Comparison of ENCODE assay signal across 8 cellular contexts in the genomic region with DNA sequence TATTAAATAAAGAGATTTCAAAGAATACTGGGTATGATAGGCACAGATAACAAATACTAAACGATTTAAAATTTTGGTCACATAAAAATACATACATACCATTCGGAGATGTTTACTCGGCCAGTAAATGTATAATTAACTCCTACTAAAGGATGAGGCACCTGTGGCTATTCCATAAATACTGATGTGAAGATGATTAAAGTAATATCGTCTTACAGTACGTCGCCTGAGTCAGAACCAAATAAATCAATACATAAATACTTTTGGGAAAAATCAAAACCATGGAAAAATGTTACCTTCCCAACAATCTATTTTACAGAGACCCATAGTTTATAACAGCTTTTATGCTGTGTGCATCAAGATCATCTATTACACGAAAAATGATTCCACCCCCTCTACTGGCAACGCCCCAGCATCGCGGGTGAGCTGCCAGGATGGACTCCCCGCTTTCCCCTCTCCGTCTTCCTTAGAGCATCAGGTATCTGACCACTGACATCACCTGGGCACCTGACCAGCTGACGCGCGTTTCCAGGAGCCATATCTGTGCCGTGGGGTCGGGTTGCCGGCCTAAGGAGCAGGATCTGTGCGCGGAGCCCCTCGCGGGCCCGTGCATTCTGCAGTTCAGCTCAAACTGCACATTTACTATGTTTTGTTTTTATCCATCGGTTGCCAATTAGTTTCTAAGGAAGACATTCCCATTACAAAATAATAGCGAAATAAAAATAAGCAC. TPM values are rescaled to one million over a fixed set of nuclear protein-coding genes. Genes with fewer than 3 reads are reported as not detected.
A peak's percentile ranks its signal among the peaks of the same experiment; 100 is the strongest.
DNase-seq lines count a peak whose midpoint lies in the region; ATAC-seq and TF ChIP-seq lines count a peak whose summit lies in the region.

No MANE protein-coding gene starts in this region.

- H3K4me3 ChIP-seq in ovary: peak overlapping the region; percentile 49

- intact Hi-C loops in ovary (cut with DNase I): loop anchor here in 2 of 4 donors (10.0 kb wide), 1 partner anchor 286 kb away; no protein-coding TSS in a partner anchor

- no peaks in the 10 kb centered on the region for H3K36me3 Mint-ChIP-seq in activated naive CD4-positive, alpha-beta T cell treated with anti-CD3 and anti-CD28 coated beads, Interleukin-2, amount 50 U/mL, for 72 hours
- no peaks in the 10 kb centered on the region for H3K36me3 Mint-ChIP-seq in type B pancreatic cell

- peaks cover 15% of the 10 kb centered on the region for H3K4me1 Mint-ChIP-seq in type B pancreatic cell (ENCODE audit: unreplicated experiment)

- H3K9me3 Mint-ChIP-seq in activated naive CD4-positive, alpha-beta T cell treated with anti-CD3 and anti-CD28 coated beads, Interleukin-2, amount 50 U/mL, for 72 hours: no peaks in the 10 kb centered on the region
- H3K9me3 Mint-ChIP-seq in type B pancreatic cell: no peaks in the 10 kb centered on the region

- peak overlapping the region; percentile 88 to 94 for H3K27ac Mint-ChIP-seq in activated naive CD4-positive, alpha-beta T cell treated with anti-CD3 and anti-CD28 coated beads, Interleukin-2, amount 50 U/mL, for 72 hours
- H3K27ac Mint-ChIP-seq in type B pancreatic cell: peak overlapping the region; percentile 87

- POLR2A ChIA-PET in HEK293T (lab: Yijun Ruan, JAX): interaction anchor here (1.2 to 2.1 kb wide), 2 partner anchors 41 to 282 kb away, joined by 3 to 6 read pairs; a partner anchor contains a TSS

- CTCF ChIA-PET in HEK293T (lab: Yijun Ruan, JAX): interaction anchor here (0.7 to 1.2 kb wide), 3 partner anchors 18 to 282 kb away, joined by 3 to 5 read pairs (median 4); no protein-coding TSS in a partner anchor

- H3K4me3 Mint-ChIP-seq in type B pancreatic cell: peak overlapping the region; percentile 92

- TF ChIP-seq CTCF in ovary (IDR thresholded peaks at IDR 0.05): peak in 1 of 3 donors; percentile 7
- peak; percentile 78 for TF ChIP-seq CTCF in type B pancreatic cell (conservative IDR thresholded peaks at IDR 0.05)

- TF ChIP-seq EP300 in ovary (IDR thresholded peaks at IDR 0.05): no peak

- no peak for TF ChIP-seq POLR2A in ovary (IDR thresholded peaks at IDR 0.05)

- peak; percentile 58 for DNase-seq in GM03348 (ENCODE audit: low spot score)
- DNase-seq in HEK293T (ENCODE audit: extremely low spot score): peak; percentile 64
- DNase-seq in MV-4-11 (lab: John Stamatoyannopoulos, UW): peak; percentile 54
- peak; percentile 73 for DNase-seq in SK-N-DZ (ENCODE audit: low spot score)
- DNase-seq in activated naive CD4-positive, alpha-beta T cell treated with anti-CD3 and anti-CD28 coated beads, Interleukin-2, amount 50 U/mL, for 72 hours (ENCODE audit: low spot score in 2 of 2): peak; percentile 62 to 66
- DNase-seq in glomerular visceral epithelial cell (ENCODE audit: extremely low spot score): peak; percentile 75
- DNase-seq in ovary: peak; percentile 66 to 81 (median 77)
- DNase-seq in type B pancreatic cell (ENCODE audit: extremely low spot score, unreplicated experiment): no peak

- no peaks in the 10 kb centered on the region for H3K9me3 ChIP-seq in ovary

- peak overlapping the region; percentile 84 to 91 for H3K27ac ChIP-seq in ovary

- no peaks in the 10 kb centered on the region for H3K36me3 ChIP-seq in ovary

- H3K27me3 Mint-ChIP-seq in type B pancreatic cell: peaks cover 4% of the 10 kb centered on the region

- no peaks in the 10 kb centered on the region for H3K4me1 ChIP-seq in ovary (ENCODE audit: insufficient read depth)

- WGBS in ovary, 3 donors: 3% methylated on average over 25 of the region's 25 CpGs

- no peaks in the 10 kb centered on the region for H3K27me3 ChIP-seq in ovary

- ATAC-seq in activated naive CD4-positive, alpha-beta T cell treated with anti-CD3 and anti-CD28 coated beads, Interleukin-2, amount 50 U/mL, for 72 hours: peak; percentile 69 to 75

TF ChIP-seq in HEK293T, 16 proteins besides CTCF, POLR2A, EP300 and RAD21:
- TF ChIP-seq FOXM1 (IDR thresholded peaks at IDR 0.05; ENCODE audit: borderline replicate concordance): no peak
- no peak for TF ChIP-seq FOXK2 (IDR thresholded peaks at IDR 0.05)
- no peak for TF ChIP-seq L3MBTL2 (conservative IDR thresholded peaks at IDR 0.05)
- TF ChIP-seq FOXA1 (IDR thresholded peaks at IDR 0.05): no peak
- TF ChIP-seq CTBP1 (IDR thresholded peaks at IDR 0.05; ENCODE audit: borderline replicate concordance): 0 out of 2 replicates have a peak, but pooled peaks have one; percentile 31
- no peak for TF ChIP-seq TARDBP (IDR thresholded peaks at IDR 0.05)
- TF ChIP-seq SP1 (IDR thresholded peaks at IDR 0.05): no peak
- TF ChIP-seq ZNF384 (IDR thresholded peaks at IDR 0.05): no peak
- no peak for TF ChIP-seq BHLHE40 (IDR thresholded peaks at IDR 0.05; ENCODE audit: borderline replicate concordance)
- TF ChIP-seq SUZ12 (IDR thresholded peaks at IDR 0.05): no peak
- TF ChIP-seq ELF4 (IDR thresholded peaks at IDR 0.05): no peak
- TF ChIP-seq, protein P1, sequence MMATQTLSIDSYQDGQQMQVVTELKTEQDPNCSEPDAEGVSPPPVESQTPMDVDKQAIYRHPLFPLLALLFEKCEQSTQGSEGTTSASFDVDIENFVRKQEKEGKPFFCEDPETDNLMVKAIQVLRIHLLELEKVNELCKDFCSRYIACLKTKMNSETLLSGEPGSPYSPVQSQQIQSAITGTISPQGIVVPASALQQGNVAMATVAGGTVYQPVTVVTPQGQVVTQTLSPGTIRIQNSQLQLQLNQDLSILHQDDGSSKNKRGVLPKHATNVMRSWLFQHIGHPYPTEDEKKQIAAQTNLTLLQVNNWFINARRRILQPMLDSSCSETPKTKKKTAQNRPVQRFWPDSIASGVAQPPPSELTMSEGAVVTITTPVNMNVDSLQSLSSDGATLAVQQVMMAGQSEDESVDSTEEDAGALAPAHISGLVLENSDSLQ (IDR thresholded peaks at IDR 0.05): peak; percentile 1; the same call in 1 of the 2 replicates
- TF ChIP-seq LEF1 (IDR thresholded peaks at IDR 0.05; ENCODE audit: borderline replicate concordance): no peak
- no peak for TF ChIP-seq ARNT (IDR thresholded peaks at IDR 0.05)
- TF ChIP-seq NFRKB (IDR thresholded peaks at IDR 0.05): no peak
TF ChIP-seq in HEK293T: peak in this region for 2.

RNA-seq across cellular contexts. Expression of a gene that starts 1.0 kb away (rescaled TPM):
- polyA plus RNA-seq in SK-N-DZ (2014; cell fraction: cytosol; rRNA removed): 6.5 and 7.0 TPM in 2 replicates
- polyA plus RNA-seq in SK-N-DZ (2014; cell fraction: nucleus; rRNA removed): 7.8 and 19.4 TPM in 2 replicates
- 1 to 10 TPM; 6.2 to 10.0 TPM for total RNA-seq in activated naive CD4-positive, alpha-beta T cell treated with anti-CD3 and anti-CD28 coated beads, Interleukin-2, amount 50 U/mL, for 72 hours
- total RNA-seq in ovary: 10 to 100 TPM; 13.2 to 24.6 (median 20.8) TPM
- 1 to 10 TPM; 6.3 to 9.9 TPM for polyA plus RNA-seq in ovary
- 4.5 and 11.5 TPM in 2 replicates for total RNA-seq in type B pancreatic cell (ENCODE audit: low replicate concordance)

RNA-seq across cellular contexts. Expression of a gene that starts 40.9 kb away (rescaled TPM):
- 52.7 and 61.9 TPM in 2 replicates for polyA plus RNA-seq in SK-N-DZ (2014; cell fraction: cytosol; rRNA removed)
- polyA plus RNA-seq in SK-N-DZ (2014; cell fraction: nucleus; rRNA removed): 37.5 and 68.6 TPM in 2 replicates
- 100 to 1,000 TPM in 1 of 2 donors, 10 to 100 TPM in 1; 82.5 to 101 TPM for total RNA-seq in activated naive CD4-positive, alpha-beta T cell treated with anti-CD3 and anti-CD28 coated beads, Interleukin-2, amount 50 U/mL, for 72 hours
- total RNA-seq in ovary (10 to 100 TPM in 6 of 7 donors, 1 to 10 TPM in 1; 7.7 to 45.2 (median 29.2) TPM), type B pancreatic cell (ENCODE audit: low replicate concordance) (69.4 and 74.0 TPM in 2 replicates)
- polyA plus RNA-seq in ovary: 10 to 100 TPM in 1 of 2 donors, 1 to 10 TPM in 1; 9.3 to 29.2 TPM

RNA-seq across cellular contexts. Expression of a gene that starts 41.5 kb away (rescaled TPM):
- polyA plus RNA-seq in SK-N-DZ (2014; cell fraction: cytosol; rRNA removed): 12.6 and 18.1 TPM in 2 replicates
- polyA plus RNA-seq in SK-N-DZ (2014; cell fraction: nucleus; rRNA removed): 18.8 and 22.1 TPM in 2 replicates
- 1 to 10 TPM; 3.9 to 8.5 TPM for total RNA-seq in activated naive CD4-positive, alpha-beta T cell treated with anti-CD3 and anti-CD28 coated beads, Interleukin-2, amount 50 U/mL, for 72 hours
- total RNA-seq in ovary: 10 to 100 TPM; 11.1 to 15.5 (median 13.5) TPM
- polyA plus RNA-seq in ovary: 1 to 10 TPM; 4.4 to 9.8 TPM
- 6.7 and 11.0 TPM in 2 replicates for total RNA-seq in type B pancreatic cell (ENCODE audit: low replicate concordance)
